ENCODE assay signal across 1 cellular context in the genomic region with DNA sequence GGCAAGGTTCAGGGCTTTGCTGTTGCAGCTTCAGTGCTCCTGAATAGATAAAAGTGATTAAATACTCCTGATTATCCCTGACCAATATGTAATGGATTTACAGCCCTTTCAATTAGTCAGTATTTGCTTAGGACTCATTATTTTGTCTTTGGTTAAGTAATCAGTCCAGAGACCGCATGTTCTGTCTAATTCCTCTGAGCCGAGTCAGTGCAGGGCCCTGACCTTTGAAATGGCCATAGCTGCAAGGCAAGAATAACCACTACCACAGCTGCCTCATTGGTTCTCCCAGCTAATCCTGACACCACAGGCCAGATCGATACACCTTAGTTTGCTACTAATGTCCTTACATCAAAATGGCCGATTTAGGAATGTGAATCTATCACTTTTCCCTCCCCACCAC.
TF ChIP-seq lines count a peak whose summit lies in the region.

No MANE protein-coding gene starts in this region.

TF ChIP-seq in IMR-90, 13 proteins besides CTCF, POLR2A, EP300 and RAD21 (continued from another document):
- TF ChIP-seq, protein P1, sequence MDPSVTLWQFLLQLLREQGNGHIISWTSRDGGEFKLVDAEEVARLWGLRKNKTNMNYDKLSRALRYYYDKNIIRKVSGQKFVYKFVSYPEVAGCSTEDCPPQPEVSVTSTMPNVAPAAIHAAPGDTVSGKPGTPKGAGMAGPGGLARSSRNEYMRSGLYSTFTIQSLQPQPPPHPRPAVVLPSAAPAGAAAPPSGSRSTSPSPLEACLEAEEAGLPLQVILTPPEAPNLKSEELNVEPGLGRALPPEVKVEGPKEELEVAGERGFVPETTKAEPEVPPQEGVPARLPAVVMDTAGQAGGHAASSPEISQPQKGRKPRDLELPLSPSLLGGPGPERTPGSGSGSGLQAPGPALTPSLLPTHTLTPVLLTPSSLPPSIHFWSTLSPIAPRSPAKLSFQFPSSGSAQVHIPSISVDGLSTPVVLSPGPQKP (IDR thresholded peaks at IDR 0.05; ENCODE audit: borderline replicate concordance, low read depth, low read length): no peak
- no peak for TF ChIP-seq SMC3 (IDR thresholded peaks at IDR 0.05; ENCODE audit: low read depth, low read length)
- TF ChIP-seq NFE2L2 (IDR thresholded peaks at IDR 0.05; ENCODE audit: low read depth, low read length): no peak
- no peak for TF ChIP-seq MXI1 (IDR thresholded peaks at IDR 0.05; ENCODE audit: borderline replicate concordance, low read depth, low read length)
